Comparison of ENCODE assay signal across 18 cellular contexts in the genomic region with DNA sequence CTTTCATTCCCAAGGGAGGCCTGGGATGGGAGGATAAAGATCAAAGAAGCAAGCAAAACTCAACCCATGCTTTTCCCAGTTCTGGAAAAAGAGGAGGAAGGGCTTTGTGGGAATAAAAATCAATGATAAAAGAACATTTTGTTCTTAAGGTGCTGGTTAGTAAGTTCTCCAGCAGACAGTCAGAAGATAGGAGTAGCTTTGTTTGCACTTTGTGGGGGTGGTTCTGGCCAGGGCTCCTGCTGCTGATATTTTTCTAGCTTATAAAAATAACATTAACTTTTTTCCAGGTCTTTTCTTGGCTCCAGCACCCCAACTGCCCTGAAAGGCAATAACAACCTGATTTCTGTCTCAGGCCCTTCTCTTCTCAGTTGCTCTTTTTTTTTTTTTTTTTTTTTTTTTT.
DNase-seq lines count a peak whose midpoint lies in the region; ATAC-seq, FAIRE-seq and TF ChIP-seq lines count a peak whose summit lies in the region.
"Had no signal": no experiment of that assay in that cellular context is flagged by ENCODE, and none has a peak within 500 bp of the region (broad histone marks: within the 10 kb centered on the region; RNA-seq: fewer than 3 reads in every experiment).

No MANE protein-coding gene starts in this region.

- no peaks in the 10 kb centered on the region for H3K9me3 ChIP-seq in pancreas
- no peaks in the 10 kb centered on the region for H3K9me3 ChIP-seq in tibial nerve
- H3K9me3 ChIP-seq: spleen had no signal

- in situ Hi-C loops in astrocyte of the spinal cord (cut with HindIII; ENCODE audit: low sequenced_read_pairs), result no loop called here

- H3K27me3 ChIP-seq in pancreas, result no peaks in the 10 kb centered on the region
- no peaks in the 10 kb centered on the region for H3K27me3 ChIP-seq in tibial nerve
- H3K27me3 ChIP-seq: spleen had no signal

- TF ChIP-seq EP300 in tibial nerve (IDR thresholded peaks at IDR 0.05), result peak in 1 of 2 donors; percentile 70

- H3K4me3 ChIP-seq in astrocyte of the spinal cord (ENCODE audit: low read depth, low read length) (no peak overlapping the region), pancreas (no peak overlapping the region), tibial nerve (no peak overlapping the region)
- H3K4me3 ChIP-seq: lung, spleen had no signal

- DNase-seq in astrocyte of the spinal cord (ENCODE audit: low read depth, low spot score) (peak; percentile 74), foreskin melanocyte (peak; percentile 29), pancreas (no peak), tibial nerve (ENCODE audit: low spot score in 2 of 2) (peak; percentile 41 to 51), NCI-H2171 (lab: John Stamatoyannopoulos, UW) (no peak)
- DNase-seq: activated CD4-positive, alpha-beta T cell treated with anti-CD3 and anti-CD28 coated beads for 4 hours; AML-193; Calu3; effector CD4-positive, alpha-beta T cell; head of caudate nucleus; NCI-H1105; spleen; SW 1271 had no signal

- H3K27ac ChIP-seq in pancreas, result peak overlapping the region in 1 of 4 donors; percentile 24
- H3K27ac ChIP-seq in tibial nerve, result peak overlapping the region in 2 of 4 donors; percentile 65 to 84
- H3K27ac ChIP-seq: KMS-11, RWPE1 had no signal

- peak; percentile 52 to 92 (median 76) for ATAC-seq in pancreas
- no peak for ATAC-seq in SK-N-SH treated with all-trans-retinoic acid at 6 μM for 48 hours
- ATAC-seq in HG03342 (IDR thresholded peaks at IDR 0.05; ENCODE audit: unreplicated experiment), result no peak

- no peak for FAIRE-seq in pancreas (lab: Jason Lieb, UNC)

- TF ChIP-seq POLR2A in tibial nerve (IDR thresholded peaks at IDR 0.05), result no peak

- TF ChIP-seq CTCF in astrocyte of the spinal cord (IDR thresholded peaks at IDR 0.05; ENCODE audit: low read depth, low read length) (no peak), pancreas (IDR thresholded peaks at IDR 0.05) (no peak), tibial nerve (IDR thresholded peaks at IDR 0.05) (no peak)

- H3K36me3 ChIP-seq in pancreas, result no peaks in the 10 kb centered on the region
- H3K36me3 ChIP-seq in tibial nerve, result peaks cover 0 to 4% (median 0%) of the 10 kb centered on the region in 3 donors

- no peaks in the 10 kb centered on the region for H3K4me1 ChIP-seq in pancreas
- H3K4me1 ChIP-seq in tibial nerve, result peaks cover 0 to 57% (median 12%) of the 10 kb centered on the region in 4 donors

- intact Hi-C loops in pancreas (cut with DNase I), result no loop called here

TF ChIP-seq in SK-N-SH treated with all-trans-retinoic acid at 6 μM for 48 hours, 23 proteins besides CTCF, POLR2A, EP300 and RAD21:
- TF ChIP-seq OSR1 (CRISPR knock-in tag; IDR thresholded peaks at IDR 0.05) (no peak), GLIS3 (CRISPR knock-in tag; IDR thresholded peaks at IDR 0.05) (no peak)
- TF ChIP-seq, protein P1, sequence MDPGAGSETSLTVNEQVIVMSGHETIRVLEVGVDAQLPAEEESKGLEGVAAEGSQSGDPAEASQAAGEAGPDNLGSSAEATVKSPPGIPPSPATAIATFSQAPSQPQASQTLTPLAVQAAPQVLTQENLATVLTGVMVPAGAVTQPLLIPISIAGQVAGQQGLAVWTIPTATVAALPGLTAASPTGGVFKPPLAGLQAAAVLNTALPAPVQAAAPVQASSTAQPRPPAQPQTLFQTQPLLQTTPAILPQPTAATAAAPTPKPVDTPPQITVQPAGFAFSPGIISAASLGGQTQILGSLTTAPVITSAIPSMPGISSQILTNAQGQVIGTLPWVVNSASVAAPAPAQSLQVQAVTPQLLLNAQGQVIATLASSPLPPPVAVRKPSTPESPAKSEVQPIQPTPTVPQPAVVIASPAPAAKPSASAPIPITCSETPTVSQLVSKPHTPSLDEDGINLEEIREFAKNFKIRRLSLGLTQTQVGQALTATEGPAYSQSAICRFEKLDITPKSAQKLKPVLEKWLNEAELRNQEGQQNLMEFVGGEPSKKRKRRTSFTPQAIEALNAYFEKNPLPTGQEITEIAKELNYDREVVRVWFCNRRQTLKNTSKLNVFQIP (CRISPR knock-in tag; IDR thresholded peaks at IDR 0.05; ENCODE audit: borderline replicate concordance, low read depth), result no peak
- TF ChIP-seq, protein P2, sequence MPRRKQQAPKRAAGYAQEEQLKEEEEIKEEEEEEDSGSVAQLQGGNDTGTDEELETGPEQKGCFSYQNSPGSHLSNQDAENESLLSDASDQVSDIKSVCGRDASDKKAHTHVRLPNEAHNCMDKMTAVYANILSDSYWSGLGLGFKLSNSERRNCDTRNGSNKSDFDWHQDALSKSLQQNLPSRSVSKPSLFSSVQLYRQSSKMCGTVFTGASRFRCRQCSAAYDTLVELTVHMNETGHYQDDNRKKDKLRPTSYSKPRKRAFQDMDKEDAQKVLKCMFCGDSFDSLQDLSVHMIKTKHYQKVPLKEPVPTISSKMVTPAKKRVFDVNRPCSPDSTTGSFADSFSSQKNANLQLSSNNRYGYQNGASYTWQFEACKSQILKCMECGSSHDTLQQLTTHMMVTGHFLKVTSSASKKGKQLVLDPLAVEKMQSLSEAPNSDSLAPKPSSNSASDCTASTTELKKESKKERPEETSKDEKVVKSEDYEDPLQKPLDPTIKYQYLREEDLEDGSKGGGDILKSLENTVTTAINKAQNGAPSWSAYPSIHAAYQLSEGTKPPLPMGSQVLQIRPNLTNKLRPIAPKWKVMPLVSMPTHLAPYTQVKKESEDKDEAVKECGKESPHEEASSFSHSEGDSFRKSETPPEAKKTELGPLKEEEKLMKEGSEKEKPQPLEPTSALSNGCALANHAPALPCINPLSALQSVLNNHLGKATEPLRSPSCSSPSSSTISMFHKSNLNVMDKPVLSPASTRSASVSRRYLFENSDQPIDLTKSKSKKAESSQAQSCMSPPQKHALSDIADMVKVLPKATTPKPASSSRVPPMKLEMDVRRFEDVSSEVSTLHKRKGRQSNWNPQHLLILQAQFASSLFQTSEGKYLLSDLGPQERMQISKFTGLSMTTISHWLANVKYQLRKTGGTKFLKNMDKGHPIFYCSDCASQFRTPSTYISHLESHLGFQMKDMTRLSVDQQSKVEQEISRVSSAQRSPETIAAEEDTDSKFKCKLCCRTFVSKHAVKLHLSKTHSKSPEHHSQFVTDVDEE (CRISPR knock-in tag; IDR thresholded peaks at IDR 0.05), result no peak
- TF ChIP-seq, protein P3, sequence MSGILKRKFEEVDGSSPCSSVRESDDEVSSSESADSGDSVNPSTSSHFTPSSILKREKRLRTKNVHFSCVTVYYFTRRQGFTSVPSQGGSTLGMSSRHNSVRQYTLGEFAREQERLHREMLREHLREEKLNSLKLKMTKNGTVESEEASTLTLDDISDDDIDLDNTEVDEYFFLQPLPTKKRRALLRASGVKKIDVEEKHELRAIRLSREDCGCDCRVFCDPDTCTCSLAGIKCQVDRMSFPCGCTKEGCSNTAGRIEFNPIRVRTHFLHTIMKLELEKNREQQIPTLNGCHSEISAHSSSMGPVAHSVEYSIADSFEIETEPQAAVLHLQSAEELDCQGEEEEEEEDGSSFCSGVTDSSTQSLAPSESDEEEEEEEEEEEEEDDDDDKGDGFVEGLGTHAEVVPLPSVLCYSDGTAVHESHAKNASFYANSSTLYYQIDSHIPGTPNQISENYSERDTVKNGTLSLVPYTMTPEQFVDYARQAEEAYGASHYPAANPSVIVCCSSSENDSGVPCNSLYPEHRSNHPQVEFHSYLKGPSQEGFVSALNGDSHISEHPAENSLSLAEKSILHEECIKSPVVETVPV (CRISPR knock-in tag; IDR thresholded peaks at IDR 0.05), result no peak

Comparison
In these comparisons a context has a peak if more than half of its experiments do, and no peak if none do; other contexts are left out.
1. DNase-seq: peak in astrocyte of the spinal cord (single experiment), foreskin melanocyte (single experiment) and tibial nerve (2 of 2); none in pancreas (0 of 6) and NCI-H2171 (single experiment).
2. ATAC-seq: peak in pancreas (4 of 4); none in SK-N-SH treated with all-trans-retinoic acid at 6 μM for 48 hours (single experiment) and HG03342 (single experiment).